In the genomic region with DNA sequence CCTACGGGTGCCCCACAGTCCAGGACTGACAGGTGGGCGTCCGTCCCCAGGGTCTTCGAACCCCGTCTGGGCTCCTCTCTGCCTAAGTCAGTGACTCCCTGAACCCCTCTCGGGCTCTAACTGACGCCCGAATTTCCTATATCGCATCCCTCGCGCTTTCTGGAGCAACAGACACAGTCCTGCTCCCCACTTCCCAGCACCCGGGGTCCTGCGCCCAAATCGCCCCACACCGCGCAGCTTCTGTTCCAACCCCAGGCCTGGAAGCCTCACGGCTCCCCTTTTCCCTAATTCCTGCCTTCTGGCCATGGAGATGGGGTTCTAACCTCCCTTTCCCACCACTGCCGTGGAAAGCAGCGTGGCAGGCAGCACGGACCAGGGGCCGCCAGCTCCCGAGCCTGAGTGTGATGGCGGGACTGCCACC, we compare ENCODE assay signal across 14 cellular contexts. TPM values are rescaled to one million over a fixed set of nuclear protein-coding genes. Genes with fewer than 3 reads are reported as not detected.
DNase-seq lines count a peak whose midpoint lies in the region; ATAC-seq and TF ChIP-seq lines count a peak whose summit lies in the region.
"Had no signal": no experiment of that assay in that cellular context is flagged by ENCODE, and none has a peak within 500 bp of the region (broad histone marks: within the 10 kb centered on the region; RNA-seq: fewer than 3 reads in every experiment).

No MANE protein-coding gene starts in this region.

- H3K4me1 Mint-ChIP-seq in activated T-cell treated with anti-CD3 and anti-CD28 coated beads, Interleukin-2, amount 50 U/mL, for 4 hours (ENCODE audit: low read depth): peaks cover 5% of the 10 kb centered on the region
- H3K4me1 Mint-ChIP-seq in activated CD8-positive, alpha-beta T cell treated with anti-CD3 and anti-CD28 coated beads for 36 hours (ENCODE audit: low read depth): peaks cover 2% of the 10 kb centered on the region
- no peaks in the 10 kb centered on the region for H3K4me1 Mint-ChIP-seq in memory B cell
- H3K4me1 Mint-ChIP-seq in stimulated activated effector memory CD8-positive, alpha-beta T cell treated with anti-CD3 and anti-CD28 coated beads, Interleukin-12 subunit alpha, Interleukin-12 subunit beta, amount 100 ng/mL, for 72 hours: peaks cover 6% of the 10 kb centered on the region

- intact Hi-C loops in activated CD8-positive, alpha-beta T cell treated with anti-CD3 and anti-CD28 coated beads for 36 hours (cut with micrococcal nuclease): no loop called here

- DNase-seq in activated T-cell treated with anti-CD3 and anti-CD28 coated beads, Interleukin-2, amount 50 U/mL, for 4 hours: no peak
- no peak for DNase-seq in activated T-cell treated with anti-CD3 and anti-CD28 coated beads, Interleukin-2, amount 50 U/mL, for 1 hour
- no peak for DNase-seq in activated CD8-positive, alpha-beta T cell treated with anti-CD3 and anti-CD28 coated beads for 36 hours
- no peak for DNase-seq in memory B cell (ENCODE audit: low spot score in 2 of 2)
- DNase-seq in stimulated activated effector memory CD8-positive, alpha-beta T cell treated with anti-CD3 and anti-CD28 coated beads, Interleukin-12 subunit alpha, Interleukin-12 subunit beta, amount 100 ng/mL, for 72 hours (ENCODE audit: low spot score in 2 of 2): no peak
- no peak for DNase-seq in erythroblast (lab: John Stamatoyannopoulos, UW)
- DNase-seq in NCI-H2171 treated with DMSO at 0.1 percent for 48 hours (lab: John Stamatoyannopoulos, UW): no peak
- DNase-seq: activated CD8-positive, alpha-beta memory T cell treated with anti-CD3 and anti-CD28 coated beads, Interleukin-2, amount 50 U/mL, for 4 hours; amniotic stem cell; foreskin melanocyte; lower lobe of right lung; NCI-H2029 treated with DMSO at 0.1 percent for 48 hours; NCI-H510A treated with DMSO at 0.1 percent for 48 hours had no signal

- CTCF ChIA-PET in activated CD8-positive, alpha-beta T cell treated with anti-CD3 and anti-CD28 coated beads for 36 hours (lab: Charles Lee): no interaction called here

- H3K9me3 Mint-ChIP-seq in activated T-cell treated with anti-CD3 and anti-CD28 coated beads, Interleukin-2, amount 50 U/mL, for 4 hours: no peaks in the 10 kb centered on the region
- H3K9me3 Mint-ChIP-seq in activated CD8-positive, alpha-beta T cell treated with anti-CD3 and anti-CD28 coated beads for 36 hours: no peaks in the 10 kb centered on the region
- no peaks in the 10 kb centered on the region for H3K9me3 Mint-ChIP-seq in memory B cell
- no peaks in the 10 kb centered on the region for H3K9me3 Mint-ChIP-seq in stimulated activated effector memory CD8-positive, alpha-beta T cell treated with anti-CD3 and anti-CD28 coated beads, Interleukin-12 subunit alpha, Interleukin-12 subunit beta, amount 100 ng/mL, for 72 hours

- peaks cover 21% of the 10 kb centered on the region for H3K27me3 Mint-ChIP-seq in activated T-cell treated with anti-CD3 and anti-CD28 coated beads, Interleukin-2, amount 50 U/mL, for 4 hours (ENCODE audit: low read depth)
- peaks cover 19% of the 10 kb centered on the region for H3K27me3 Mint-ChIP-seq in activated CD8-positive, alpha-beta T cell treated with anti-CD3 and anti-CD28 coated beads for 36 hours
- peaks cover 10% of the 10 kb centered on the region for H3K27me3 Mint-ChIP-seq in memory B cell

- TF ChIP-seq POLR2A in erythroblast (IDR thresholded peaks at IDR 0.05; ENCODE audit: low read length): no peak

- no peaks in the 10 kb centered on the region for H3K36me3 Mint-ChIP-seq in activated T-cell treated with anti-CD3 and anti-CD28 coated beads, Interleukin-2, amount 50 U/mL, for 4 hours (ENCODE audit: insufficient read depth)
- no peaks in the 10 kb centered on the region for H3K36me3 Mint-ChIP-seq in activated CD8-positive, alpha-beta T cell treated with anti-CD3 and anti-CD28 coated beads for 36 hours (ENCODE audit: low read depth)
- peaks cover 1% of the 10 kb centered on the region for H3K36me3 Mint-ChIP-seq in memory B cell
- peaks cover 6% of the 10 kb centered on the region for H3K36me3 Mint-ChIP-seq in stimulated activated effector memory CD8-positive, alpha-beta T cell treated with anti-CD3 and anti-CD28 coated beads, Interleukin-12 subunit alpha, Interleukin-12 subunit beta, amount 100 ng/mL, for 72 hours

- POLR2A ChIA-PET in activated CD8-positive, alpha-beta T cell treated with anti-CD3 and anti-CD28 coated beads for 36 hours (lab: Charles Lee): no interaction called here

- no peak for TF ChIP-seq CTCF in activated CD8-positive, alpha-beta T cell treated with anti-CD3 and anti-CD28 coated beads for 36 hours (IDR thresholded peaks at IDR 0.05)

- ATAC-seq in activated T-cell treated with anti-CD3 and anti-CD28 coated beads, Interleukin-2, amount 50 U/mL, for 4 hours: no peak
- ATAC-seq in activated CD8-positive, alpha-beta T cell treated with anti-CD3 and anti-CD28 coated beads for 36 hours: no peak
- ATAC-seq in memory B cell (ENCODE audit: low read depth) (no peak), HG02623 (IDR thresholded peaks at IDR 0.05; ENCODE audit: unreplicated experiment) (no peak)
- ATAC-seq in stimulated activated effector memory CD8-positive, alpha-beta T cell treated with anti-CD3 and anti-CD28 coated beads, Interleukin-12 subunit alpha, Interleukin-12 subunit beta, amount 100 ng/mL, for 72 hours: no peak

- no peak overlapping the region for H3K27ac Mint-ChIP-seq in activated CD8-positive, alpha-beta T cell treated with anti-CD3 and anti-CD28 coated beads for 36 hours
- H3K27ac Mint-ChIP-seq in memory B cell: no peak overlapping the region
- no peak overlapping the region for H3K27ac Mint-ChIP-seq in stimulated activated effector memory CD8-positive, alpha-beta T cell treated with anti-CD3 and anti-CD28 coated beads, Interleukin-12 subunit alpha, Interleukin-12 subunit beta, amount 100 ng/mL, for 72 hours

- peak overlapping the region; percentile 29 for H3K4me3 Mint-ChIP-seq in activated T-cell treated with anti-CD3 and anti-CD28 coated beads, Interleukin-2, amount 50 U/mL, for 4 hours
- H3K4me3 Mint-ChIP-seq in activated CD8-positive, alpha-beta T cell treated with anti-CD3 and anti-CD28 coated beads for 36 hours: peak overlapping the region; percentile 19
- H3K4me3 Mint-ChIP-seq in memory B cell: peak overlapping the region; percentile 65
- peak overlapping the region; percentile 58 for H3K4me3 Mint-ChIP-seq in stimulated activated effector memory CD8-positive, alpha-beta T cell treated with anti-CD3 and anti-CD28 coated beads, Interleukin-12 subunit alpha, Interleukin-12 subunit beta, amount 100 ng/mL, for 72 hours

RNA-seq across cellular contexts. Expression of gene GRTP1, which starts 1.6 kb away (rescaled TPM):
- total RNA-seq in activated T-cell treated with anti-CD3 and anti-CD28 coated beads, Interleukin-2, amount 50 U/mL, for 4 hours: under 1 TPM; 0.19 to 0.40 (median 0.38) TPM
- not detected for total RNA-seq in activated CD8-positive, alpha-beta T cell treated with anti-CD3 and anti-CD28 coated beads for 36 hours
